8 cellular contexts compared by ENCODE assay signal in genomic region chr17:36601303-36602029, GRCh38. TPM values are rescaled to one million over a fixed set of nuclear protein-coding genes. Genes with fewer than 3 reads are reported as not detected.
DNase-seq lines count a peak whose midpoint lies in the region; ATAC-seq, FAIRE-seq and TF ChIP-seq lines count a peak whose summit lies in the region.

A gene with protein sequence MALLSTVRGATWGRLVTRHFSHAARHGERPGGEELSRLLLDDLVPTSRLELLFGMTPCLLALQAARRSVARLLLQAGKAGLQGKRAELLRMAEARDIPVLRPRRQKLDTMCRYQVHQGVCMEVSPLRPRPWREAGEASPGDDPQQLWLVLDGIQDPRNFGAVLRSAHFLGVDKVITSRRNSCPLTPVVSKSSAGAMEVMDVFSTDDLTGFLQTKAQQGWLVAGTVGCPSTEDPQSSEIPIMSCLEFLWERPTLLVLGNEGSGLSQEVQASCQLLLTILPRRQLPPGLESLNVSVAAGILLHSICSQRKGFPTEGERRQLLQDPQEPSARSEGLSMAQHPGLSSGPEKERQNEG (plus strand): TSS chr17:36601583. CDS start chr17:36601811, 228 bp downstream.

- H3K4me1 ChIP-seq in pancreas (peaks cover 0 to 15% (median 3%) of the 10 kb centered on the region in 3 donors), thyroid gland (peaks cover 18% of the 10 kb centered on the region in 2 donors)

- ATAC-seq in Right ventricle myocardium inferior (peak; percentile 95), pancreas (peak; percentile 94 to 97 (median 96))

- FAIRE-seq in pancreas (lab: Jason Lieb, UNC), result no peak

- H4K20me1 ChIP-seq in SU-DHL-6 (ENCODE audit: low read depth, low read length), result no peaks in the 10 kb centered on the region

- H3K27me3 Mint-ChIP-seq in activated naive CD8-positive, alpha-beta T cell treated with anti-CD3 and anti-CD28 coated beads for 36 hours, result no peaks in the 10 kb centered on the region

- peak within 1 kb of the TSS; percentile 54 for H2AFZ ChIP-seq in SU-DHL-6 (ENCODE audit: low read depth, low read length, severe bottlenecking)

- POLR2A ChIA-PET in HEK293T (lab: Yijun Ruan, JAX), result interaction anchor here (0.6 to 3.0 kb wide), 17 partner anchors 9 to 757 kb away, joined by 3 to 36 read pairs (median 4); partner anchors contain the start of genes DHRS11, GGNBP2, MYO19 and PIGW

- peak in 1 of 2 donors; percentile 79 for TF ChIP-seq POLR2A in thyroid gland (IDR thresholded peaks at IDR 0.05)

- H3K36me3 Mint-ChIP-seq in activated naive CD8-positive, alpha-beta T cell treated with anti-CD3 and anti-CD28 coated beads for 36 hours, result peaks cover 29% of the 10 kb centered on the region

- peaks cover 31% of the 10 kb centered on the region for H3K4me1 Mint-ChIP-seq in activated naive CD8-positive, alpha-beta T cell treated with anti-CD3 and anti-CD28 coated beads for 36 hours

- H3K9ac ChIP-seq in SU-DHL-6 (ENCODE audit: low read length), result peak within 1 kb of the TSS; percentile 76

- H3K27ac ChIP-seq in SU-DHL-6 (ENCODE audit: low read depth, low read length), result peak within 1 kb of the TSS; percentile 33
- peak within 1 kb of the TSS; percentile 56 to 82 (median 78) for H3K27ac ChIP-seq in pancreas
- peak within 1 kb of the TSS; percentile 57 to 82 (median 76) for H3K27ac ChIP-seq in thyroid gland

- H3K9me3 Mint-ChIP-seq in activated naive CD8-positive, alpha-beta T cell treated with anti-CD3 and anti-CD28 coated beads for 36 hours, result no peaks in the 10 kb centered on the region

- H3K27me3 ChIP-seq in GM06990 (replicated peaks; ENCODE audit: control insufficient read depth, insufficient read depth, low read length) (no peaks in the 10 kb centered on the region), SU-DHL-6 (ENCODE audit: low read length) (no peaks in the 10 kb centered on the region), pancreas (no peaks in the 10 kb centered on the region), thyroid gland (no peaks in the 10 kb centered on the region)

- TF ChIP-seq CTCF in GM06990 (IDR thresholded peaks at IDR 0.05; ENCODE audit: insufficient read depth, low read length, poor library complexity, severe bottlenecking) (peak; percentile 20), SU-DHL-6 (IDR thresholded peaks at IDR 0.05; ENCODE audit: insufficient read depth, low read length, poor library complexity, severe bottlenecking) (peak; percentile 21), pancreas (IDR thresholded peaks at IDR 0.05) (no peak), thyroid gland (IDR thresholded peaks at IDR 0.05) (peak in 2 of 6 experiments; percentile 13 to 32)

- H3K4me3 ChIP-seq in GM06990 (replicated peaks; ENCODE audit: low read depth, low read length) (peak within 1 kb of the TSS; percentile 72), SU-DHL-6 (ENCODE audit: insufficient read depth, low read length, poor library complexity, severe bottlenecking) (peak within 1 kb of the TSS; percentile 79), pancreas (peak within 1 kb of the TSS; percentile 86 to 96 (median 92)), thyroid gland (replicated peaks in 1 of 3) (peak within 1 kb of the TSS; percentile 57 to 96 (median 69))

- peak within 1 kb of the TSS; percentile 91 for H3K4me3 Mint-ChIP-seq in activated naive CD8-positive, alpha-beta T cell treated with anti-CD3 and anti-CD28 coated beads for 36 hours

- no peaks in the 10 kb centered on the region for H3K9me2 ChIP-seq in SU-DHL-6 (replicated peaks; ENCODE audit: insufficient read depth, low read length)

- H3K9me3 ChIP-seq in SU-DHL-6 (ENCODE audit: insufficient read depth, low read length) (no peaks in the 10 kb centered on the region), pancreas (no peaks in the 10 kb centered on the region), thyroid gland (no peaks in the 10 kb centered on the region)

- CTCF ChIA-PET in HEK293T (lab: Yijun Ruan, JAX), result interaction anchor here (0.5 to 4.0 kb wide), 3 partner anchors 24 to 638 kb away, joined by 3 to 20 read pairs (median 3); no protein-coding TSS in a partner anchor

- DNase-seq in GM06990 (ENCODE audit: extremely low read depth, insufficient read length) (peak; percentile 92), HEK293T (ENCODE audit: extremely low spot score) (peak; percentile 87), NCI-H1092 (lab: John Stamatoyannopoulos, UW) (peak; percentile 90), Right ventricle myocardium inferior (ENCODE audit: missing footprints) (peak; percentile 96), pancreas (peak; percentile 94 to 99 (median 96)), thyroid gland (peak; percentile 94)
- DNase-seq in activated naive CD8-positive, alpha-beta T cell treated with anti-CD3 and anti-CD28 coated beads for 36 hours, result peak; percentile 90

- WGBS in pancreas, 2 donors, result 0 to 1% methylated on average over 50 to 60 of the region's 60 CpGs
- 0 to 1% methylated on average over 18 to 23 of the region's 60 CpGs for WGBS in thyroid gland, 2 donors

- H3F3A ChIP-seq in SU-DHL-6 (ENCODE audit: insufficient read depth), result 0 out of 2 replicates have a peak, but pooled peaks cover 6% of the 10 kb centered on the region

- intact Hi-C loops in Right ventricle myocardium inferior (cut with DNase I), result loop anchor here (5.0 kb wide), 1 partner anchor 446 kb away; no protein-coding TSS in a partner anchor
- intact Hi-C loops in pancreas (cut with DNase I), result no loop called here
- intact Hi-C loops in thyroid gland (cut with DNase I), result no loop called here

- peak within 1 kb of the TSS; percentile 91 for H3K27ac Mint-ChIP-seq in activated naive CD8-positive, alpha-beta T cell treated with anti-CD3 and anti-CD28 coated beads for 36 hours

- H3K36me3 ChIP-seq in GM06990 (ENCODE audit: control insufficient read depth, insufficient read depth, low read length) (peaks cover 1% of the 10 kb centered on the region; the same call in 1 of the 2 replicates), SU-DHL-6 (ENCODE audit: low read length) (no peaks in the 10 kb centered on the region), pancreas (no peaks in the 10 kb centered on the region), thyroid gland (no peaks in the 10 kb centered on the region)

- H3K4me2 ChIP-seq in SU-DHL-6 (ENCODE audit: low read depth, low read length, poor library complexity, severe bottlenecking), result peak within 1 kb of the TSS; percentile 87

- H3K79me2 ChIP-seq in SU-DHL-6 (ENCODE audit: insufficient read depth, low read length), result peaks cover 40% of the 10 kb centered on the region

TF ChIP-seq in HEK293T, 16 proteins besides CTCF, POLR2A, EP300 and RAD21:
- TF ChIP-seq L3MBTL2 (conservative IDR thresholded peaks at IDR 0.05) (peak; percentile 69), BHLHE40 (IDR thresholded peaks at IDR 0.05; ENCODE audit: borderline replicate concordance) (no peak), ELF4 (IDR thresholded peaks at IDR 0.05) (peak; percentile 95)

RNA-seq across cellular contexts. Expression of the gene that starts here (rescaled TPM):
- total RNA-seq in activated naive CD8-positive, alpha-beta T cell treated with anti-CD3 and anti-CD28 coated beads for 36 hours, result 10 to 100 TPM; 24.4 to 26.4 TPM
- total RNA-seq in Right ventricle myocardium inferior (9.4 TPM), pancreas (1 to 10 TPM; 2.5 to 5.0 (median 4.4) TPM), thyroid gland (1 to 10 TPM; 5.8 to 9.8 (median 7.4) TPM)
- polyA plus RNA-seq in pancreas, result 1 to 10 TPM; 5.0 to 7.5 TPM

Comparison
In these comparisons a context has a peak if more than half of its experiments do, and no peak if none do; other contexts are left out.
1. Peak in every context shown above with its lines: DNase-seq, ATAC-seq, H3K4me3 ChIP-seq and H3K27ac ChIP-seq.
2. CTCF ChIP-seq: peak in GM06990 (single experiment) and SU-DHL-6 (single experiment); none in pancreas (0 of 4).